In the genomic region with DNA sequence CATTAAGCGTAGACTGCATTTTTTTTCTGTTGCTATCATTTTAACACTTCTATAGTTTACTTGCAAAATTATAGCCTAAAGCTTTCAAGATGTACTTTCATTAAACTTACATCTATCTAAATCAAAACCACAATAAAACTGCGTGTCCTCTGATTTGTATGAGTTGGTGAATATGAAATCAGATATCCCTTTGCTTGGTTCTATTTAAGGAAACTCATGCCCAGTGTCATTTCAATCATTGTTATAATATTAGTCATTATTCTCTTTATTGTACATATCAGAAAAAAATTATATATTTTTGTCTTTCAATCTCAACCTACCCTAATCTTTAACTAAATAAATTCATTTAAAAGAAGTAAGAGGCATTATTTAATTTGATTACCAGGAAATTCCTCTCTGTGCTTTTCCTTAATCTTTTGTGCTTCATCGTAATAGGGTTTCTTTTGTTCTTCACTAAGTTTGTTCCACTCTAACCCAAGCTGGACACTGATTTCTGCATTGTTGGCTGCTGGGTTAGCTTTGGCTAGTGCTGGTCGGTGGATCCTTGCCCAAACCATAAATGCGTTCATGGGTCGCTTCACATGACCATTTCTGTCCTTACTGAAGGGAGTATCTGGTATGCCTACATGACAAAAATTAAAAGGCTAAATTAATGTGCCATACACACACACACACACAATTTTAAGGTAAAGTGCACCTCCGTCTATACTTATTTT, we compare ENCODE assay signal across 27 cellular contexts. TPM values are rescaled to one million over a fixed set of nuclear protein-coding genes. Genes with fewer than 3 reads are reported as not detected.
"Had no signal": no experiment of that assay in that cellular context is flagged by ENCODE, and none has a peak within 500 bp of the region (broad histone marks: within the 10 kb centered on the region; RNA-seq: fewer than 3 reads in every experiment).

No MANE protein-coding gene starts in this region.

- H3K9me3 ChIP-seq: adrenal gland, prostate gland, thyroid gland had no signal

- H3K4me1 Mint-ChIP-seq: mesothelial cell of epicardium, neural crest cell had no signal

- H3K27me3 Mint-ChIP-seq: activated naive CD4-positive, alpha-beta T cell treated with anti-CD3 and anti-CD28 coated beads, Interleukin-2, amount 50 U/mL, for 24 hours had no signal

- ATAC-seq: left lung; right cardiac atrium; stimulated activated effector memory CD8-positive, alpha-beta T cell treated with anti-CD3 and anti-CD28 coated beads, Interleukin-12 subunit alpha, Interleukin-12 subunit beta, amount 100 ng/mL, for 72 hours had no signal

- H3K4me1 ChIP-seq: prostate gland had no signal

- H3K4me3 Mint-ChIP-seq: activated naive CD4-positive, alpha-beta T cell treated with anti-CD3 and anti-CD28 coated beads, Interleukin-2, amount 50 U/mL, for 24 hours; mesothelial cell of epicardium; neural crest cell; stimulated activated effector memory CD8-positive, alpha-beta T cell treated with anti-CD3 and anti-CD28 coated beads, Interleukin-12 subunit alpha, Interleukin-12 subunit beta, amount 100 ng/mL, for 72 hours had no signal

- DNase-seq: activated CD4-positive, alpha-beta T cell treated with anti-CD3 and anti-CD28 coated beads, Interleukin-2, amount 50 U/mL, for 48 hours; activated gamma-delta T cell; adrenal gland; brain microvascular endothelial cell; central memory CD4-positive, alpha-beta T cell; dorsolateral prefrontal cortex; head of caudate nucleus; kidney; left lung; right cardiac atrium; stimulated activated CD4-positive, alpha-beta T cell treated with anti-CD3 and anti-CD28 coated beads, Interleukin-4, amount 100 ng/mL, for 24 hours; thyroid gland; WERI-Rb-1 had no signal

- H3K27ac Mint-ChIP-seq: activated naive CD4-positive, alpha-beta T cell treated with anti-CD3 and anti-CD28 coated beads, Interleukin-2, amount 50 U/mL, for 24 hours; mesothelial cell of epicardium; stimulated activated effector memory CD8-positive, alpha-beta T cell treated with anti-CD3 and anti-CD28 coated beads, Interleukin-12 subunit alpha, Interleukin-12 subunit beta, amount 100 ng/mL, for 72 hours had no signal

- H3K27me3 ChIP-seq: adrenal gland, brain microvascular endothelial cell, thyroid gland had no signal

- H3K36me3 Mint-ChIP-seq: stimulated activated effector memory CD8-positive, alpha-beta T cell treated with anti-CD3 and anti-CD28 coated beads, Interleukin-12 subunit alpha, Interleukin-12 subunit beta, amount 100 ng/mL, for 72 hours had no signal

- H3K36me3 ChIP-seq: adrenal gland, brain microvascular endothelial cell, left lung, prostate gland, thyroid gland, WERI-Rb-1 had no signal

- H3K4me3 ChIP-seq: adrenal gland, dorsolateral prefrontal cortex, left lung, prostate gland, smooth muscle cell, thyroid gland had no signal

RNA-seq across cellular contexts. Expression of a gene that starts 3.8 kb away (rescaled TPM):
- total RNA-seq: fibroblast of lung, lung microvascular endothelial cell, mesothelial cell of epicardium, neural crest cell, subcutaneous adipose tissue, urinary bladder had no signal

RNA-seq across cellular contexts. Expression of a gene that starts 22.9 kb away (rescaled TPM):
- total RNA-seq: adrenal gland; epithelial cell of proximal tubule; fibroblast of lung; frontal cortex; kidney; left lung; lung microvascular endothelial cell; mesothelial cell of epicardium; neural crest cell; omental fat pad; right cardiac atrium; smooth muscle cell; subcutaneous adipose tissue; T-helper 2 cell treated with Interferon-gamma antibody and Interleukin-4, amounts not matched to agents 100 ng/mL and 5 ng/mL, for 36 hours; thyroid gland; urinary bladder had no signal
- polyA plus RNA-seq: adrenal gland, fibroblast of lung, right cardiac atrium, smooth muscle cell, urinary bladder had no signal
